Comparison of ENCODE assay signal across 10 cellular contexts in genomic region chr2:218516614-218517013, GRCh38. TPM values are rescaled to one million over a fixed set of nuclear protein-coding genes. Genes with fewer than 3 reads are reported as not detected.
DNase-seq lines count a peak whose midpoint lies in the region; ATAC-seq, FAIRE-seq and TF ChIP-seq lines count a peak whose summit lies in the region.
"Had no signal": no experiment of that assay in that cellular context is flagged by ENCODE, and none has a peak within 500 bp of the region (broad histone marks: within the 10 kb centered on the region; RNA-seq: fewer than 3 reads in every experiment).

No MANE protein-coding gene starts in this region.

- POLR2A ChIA-PET in naive thymus-derived CD8-positive, alpha-beta T cell (lab: Charles Lee): interaction anchor here (1.5 kb wide), 1 partner anchor 110 kb away, joined by 3 read pairs; no protein-coding TSS in a partner anchor

- FAIRE-seq in HTR-8/SVneo (lab: Jason Lieb, UNC): no peak

- H3K4me3 Mint-ChIP-seq in central memory CD8-positive, alpha-beta T cell: no peak overlapping the region
- no peak overlapping the region for H3K4me3 Mint-ChIP-seq in naive thymus-derived CD8-positive, alpha-beta T cell

- TF ChIP-seq CTCF in GM20000 (IDR thresholded peaks at IDR 0.05; ENCODE audit: extremely low read depth, missing control alignments): no peak

- H3K4me3 ChIP-seq in Jurkat, Clone E6-1 (ENCODE audit: low read length): no peak overlapping the region
- H3K4me3 ChIP-seq: BLaER1 treated with 17β-estradiol and CSF1 and Interleukin-3, amounts not matched to agents 10 nM and 100 nM had no signal

- H3K36me3 Mint-ChIP-seq in central memory CD8-positive, alpha-beta T cell (ENCODE audit: insufficient read depth): peaks cover 5% of the 10 kb centered on the region
- H3K36me3 Mint-ChIP-seq in naive thymus-derived CD8-positive, alpha-beta T cell: peaks cover 0 to 48% (median 11%) of the 10 kb centered on the region in 3 donors

- no peaks in the 10 kb centered on the region for H3K9me3 Mint-ChIP-seq in central memory CD8-positive, alpha-beta T cell
- H3K9me3 Mint-ChIP-seq in naive thymus-derived CD8-positive, alpha-beta T cell: no peaks in the 10 kb centered on the region

- peak; percentile 37 for DNase-seq in NCI-H82 (lab: John Stamatoyannopoulos, UW)
- DNase-seq in NCI-H82 treated with DMSO at 0.1 percent for 48 hours (lab: John Stamatoyannopoulos, UW; ENCODE audit: unreplicated experiment): no peak
- DNase-seq in Jurkat, Clone E6-1 (ENCODE audit: low read depth, low spot score): peak; percentile 53
- no peak for DNase-seq in central memory CD8-positive, alpha-beta T cell (ENCODE audit: low spot score in 2 of 2)
- peak in 4 of 10 donors; percentile 2 to 44 (median 36) for DNase-seq in naive thymus-derived CD8-positive, alpha-beta T cell
- DNase-seq in GM20000 (ENCODE audit: low spot score): no peak
- DNase-seq in HTR-8/SVneo (ENCODE audit: insufficient read length, low spot score): no peak
- no peak for DNase-seq in NCI-H2107 (lab: John Stamatoyannopoulos, UW)
- DNase-seq: NCI-H1694 had no signal

- H3K4me1 Mint-ChIP-seq in central memory CD8-positive, alpha-beta T cell: peaks cover 11% of the 10 kb centered on the region
- H3K4me1 Mint-ChIP-seq in naive thymus-derived CD8-positive, alpha-beta T cell: peaks cover 0 to 6% (median 3%) of the 10 kb centered on the region in 4 donors

- H3K27me3 Mint-ChIP-seq in central memory CD8-positive, alpha-beta T cell: no peaks in the 10 kb centered on the region
- H3K27me3 Mint-ChIP-seq in naive thymus-derived CD8-positive, alpha-beta T cell: no peaks in the 10 kb centered on the region

- ATAC-seq in central memory CD8-positive, alpha-beta T cell (replicated peaks; ENCODE audit: extremely low read depth, poor library complexity, severe bottlenecking): peak; percentile 52
- peak; percentile 54 to 68 for ATAC-seq in naive thymus-derived CD8-positive, alpha-beta T cell

- no peak overlapping the region for H3K27ac Mint-ChIP-seq in central memory CD8-positive, alpha-beta T cell (ENCODE audit: low read depth)
- peak overlapping the region in 2 of 10 donors; percentile 20 to 33 for H3K27ac Mint-ChIP-seq in naive thymus-derived CD8-positive, alpha-beta T cell

RNA-seq across cellular contexts. Expression of gene USP37, which starts 51.5 kb away (rescaled TPM):
- polyA plus RNA-seq in Jurkat, Clone E6-1 (2012; ENCODE audit: insufficient read depth, insufficient read length): 10.0 TPM
- 10 to 100 TPM; 19.9 to 25.2 TPM for total RNA-seq in naive thymus-derived CD8-positive, alpha-beta T cell
- 10 to 100 TPM in 1 of 3 donors, 1 to 10 TPM in 2; 8.6 to 11.6 (median 9.0) TPM for polyA plus RNA-seq in naive thymus-derived CD8-positive, alpha-beta T cell

RNA-seq across cellular contexts. Expression of gene CNOT9, which starts 52.0 kb away (rescaled TPM):
- 76.6 TPM for polyA plus RNA-seq in Jurkat, Clone E6-1 (2012; ENCODE audit: insufficient read depth, insufficient read length)
- total RNA-seq in naive thymus-derived CD8-positive, alpha-beta T cell: 10 to 100 TPM; 55.0 to 64.0 TPM
- 10 to 100 TPM; 17.5 to 19.9 (median 19.0) TPM for polyA plus RNA-seq in naive thymus-derived CD8-positive, alpha-beta T cell

Comparison
In these comparisons a context has a peak if more than half of its experiments do, and no peak if none do; other contexts are left out.
1. DNase-seq: peak in NCI-H82 (single experiment) and Jurkat, Clone E6-1 (single experiment); none in NCI-H82 treated with DMSO at 0.1 percent for 48 hours (single experiment), central memory CD8-positive, alpha-beta T cell (0 of 2), GM20000 (single experiment), HTR-8/SVneo (single experiment) and NCI-H2107 (single experiment).